ENCODE assay signal across 10 cellular contexts in genomic region chr22:30291334-30291892, GRCh38. TPM values are rescaled to one million over a fixed set of nuclear protein-coding genes. Genes with fewer than 3 reads are reported as not detected.
DNase-seq lines count a peak whose midpoint lies in the region; ATAC-seq and TF ChIP-seq lines count a peak whose summit lies in the region.
"Had no signal": no experiment of that assay in that cellular context is flagged by ENCODE, and none has a peak within 500 bp of the region (broad histone marks: within the 10 kb centered on the region; RNA-seq: fewer than 3 reads in every experiment).

No MANE protein-coding gene starts in this region.

- no peak for TF ChIP-seq POLR2A in transverse colon (IDR thresholded peaks at IDR 0.05)

- DNase-seq in activated naive CD4-positive, alpha-beta T cell treated with anti-CD3 and anti-CD28 coated beads, Interleukin-2, amount 10 ng/mL, durations not matched to agents 7 days and 5 days: no peak
- no peak for DNase-seq in activated naive CD4-positive, alpha-beta T cell treated with anti-CD3 and anti-CD28 coated beads, Interleukin-2, amount 50 U/mL, for 16 hours
- DNase-seq in naive thymus-derived CD4-positive, alpha-beta T cell: no peak
- no peak for DNase-seq in transverse colon
- no peak for DNase-seq in GF-D8 (lab: John Stamatoyannopoulos, UW)
- DNase-seq in activated effector memory CD4-positive, alpha-beta T cell treated with anti-CD3 and anti-CD28 coated beads, Interleukin-2, amount 50 U/mL, for 16 hours: no peak

- H3K36me3 ChIP-seq in naive thymus-derived CD4-positive, alpha-beta T cell (ENCODE audit: control insufficient read depth in 2 of 3, insufficient read depth in 3 of 3, low read length in 3 of 3): peaks cover 0 to 52% (median 19%) of the 10 kb centered on the region in 3 experiments
- H3K36me3 ChIP-seq in transverse colon: peaks cover 0 to 35% (median 16%) of the 10 kb centered on the region in 4 donors

- peaks cover 70% of the 10 kb centered on the region for H3K4me1 Mint-ChIP-seq in activated naive CD4-positive, alpha-beta T cell treated with anti-CD3 and anti-CD28 coated beads, Interleukin-2, amount 10 ng/mL, durations not matched to agents 7 days and 5 days
- peaks cover 16 to 71% (median 57%) of the 10 kb centered on the region in 7 donors for H3K4me1 Mint-ChIP-seq in naive thymus-derived CD4-positive, alpha-beta T cell

- TF ChIP-seq CTCF in transverse colon (IDR thresholded peaks at IDR 0.05): no peak

- 91% methylated on average over 9 of the region's 9 CpGs; no CpG with 5 or more reads in 1 of the 2 donors for WGBS in transverse colon (ENCODE audit: low coverage in 1 of 2), 2 donors

- H3K27me3 ChIP-seq in naive thymus-derived CD4-positive, alpha-beta T cell (ENCODE audit: control insufficient read depth in 2 of 2, insufficient read depth in 2 of 2, low read length in 2 of 2): no peaks in the 10 kb centered on the region
- no peaks in the 10 kb centered on the region for H3K27me3 ChIP-seq in transverse colon

- no peaks in the 10 kb centered on the region for H3K9me3 ChIP-seq in naive thymus-derived CD4-positive, alpha-beta T cell (ENCODE audit: control insufficient read depth in 2 of 3, low read length in 3 of 3)
- no peaks in the 10 kb centered on the region for H3K9me3 ChIP-seq in transverse colon

- intact Hi-C loops in naive thymus-derived CD4-positive, alpha-beta T cell (cut with micrococcal nuclease): no loop called here
- intact Hi-C loops in transverse colon (cut with DNase I; ENCODE audit: low total_unique reads): no loop called here

- no peak for ATAC-seq in naive thymus-derived CD4-positive, alpha-beta T cell
- no peak for ATAC-seq in GM21528 (IDR thresholded peaks at IDR 0.05; ENCODE audit: low FRiP score, unreplicated experiment)
- ATAC-seq: GM12878 had no signal

- no peak overlapping the region for H3K4me3 ChIP-seq in naive thymus-derived CD4-positive, alpha-beta T cell (ENCODE audit: low read length)
- H3K4me3 ChIP-seq in transverse colon: no peak overlapping the region
- H3K4me3 ChIP-seq: GM12878 had no signal

- no peaks in the 10 kb centered on the region for H3K9me3 Mint-ChIP-seq in activated naive CD4-positive, alpha-beta T cell treated with anti-CD3 and anti-CD28 coated beads, Interleukin-2, amount 10 ng/mL, durations not matched to agents 7 days and 5 days
- H3K9me3 Mint-ChIP-seq in naive thymus-derived CD4-positive, alpha-beta T cell: no peaks in the 10 kb centered on the region
- H3K9me3 Mint-ChIP-seq: brain had no signal

- in situ Hi-C loops in transverse colon (cut with MboI; ENCODE audit: low pct_ligation_motif_present in 1 of 4, low pct_unique_long_range_greater_than_20kb in 1 of 4, low sequenced_read_pairs in 3 of 4): loop anchor here in 1 of 4 donors (25.0 kb wide), 1 partner anchor 96 kb away; the partner anchor contains the start of genes RNF215 and SEC14L2

- TF ChIP-seq EP300 in transverse colon (IDR thresholded peaks at IDR 0.05; ENCODE audit: low read depth): no peak

- POLR2A ChIA-PET in naive thymus-derived CD4-positive, alpha-beta T cell (lab: Charles Lee): interaction anchor here (1.3 to 32.8 kb wide), 5 partner anchors 29 to 132 kb away, joined by 6 to 1265 read pairs (median 84); partner anchors contain the start of genes CCDC157, RNF215, SEC14L2 and SF3A1

- peaks cover 29% of the 10 kb centered on the region for H3K36me3 Mint-ChIP-seq in activated naive CD4-positive, alpha-beta T cell treated with anti-CD3 and anti-CD28 coated beads, Interleukin-2, amount 10 ng/mL, durations not matched to agents 7 days and 5 days
- H3K36me3 Mint-ChIP-seq in naive thymus-derived CD4-positive, alpha-beta T cell: peaks cover 3 to 18% (median 8%) of the 10 kb centered on the region in 5 donors

- H3K4me3 Mint-ChIP-seq in activated naive CD4-positive, alpha-beta T cell treated with anti-CD3 and anti-CD28 coated beads, Interleukin-2, amount 10 ng/mL, durations not matched to agents 7 days and 5 days: no peak overlapping the region
- H3K4me3 Mint-ChIP-seq in naive thymus-derived CD4-positive, alpha-beta T cell: peak overlapping the region in 4 of 10 donors; percentile 11 to 92 (median 76)
- H3K4me3 Mint-ChIP-seq: brain had no signal

- CTCF ChIA-PET in activated naive CD4-positive, alpha-beta T cell treated with anti-CD3 and anti-CD28 coated beads, Interleukin-2, amount 10 ng/mL, durations not matched to agents 7 days and 5 days (lab: Charles Lee): interaction anchor here (1.6 to 8.7 kb wide), 5 partner anchors 14 to 97 kb away, joined by 5 to 252 read pairs (median 59); partner anchors contain the start of genes RNF215 and TBC1D10A
- CTCF ChIA-PET in naive thymus-derived CD4-positive, alpha-beta T cell (lab: Charles Lee): interaction anchor here (0.8 to 8.8 kb wide), 7 partner anchors 9 to 97 kb away, joined by 3 to 157 read pairs (median 74); partner anchors contain the start of genes OSM, RNF215 and TBC1D10A

- H3K27ac Mint-ChIP-seq in activated naive CD4-positive, alpha-beta T cell treated with anti-CD3 and anti-CD28 coated beads, Interleukin-2, amount 10 ng/mL, durations not matched to agents 7 days and 5 days: peak overlapping the region; percentile 73
- H3K27ac Mint-ChIP-seq in naive thymus-derived CD4-positive, alpha-beta T cell: peak overlapping the region in 8 of 9 donors; percentile 26 to 95 (median 88)

- H3K27me3 Mint-ChIP-seq in activated naive CD4-positive, alpha-beta T cell treated with anti-CD3 and anti-CD28 coated beads, Interleukin-2, amount 10 ng/mL, durations not matched to agents 7 days and 5 days: no peaks in the 10 kb centered on the region
- H3K27me3 Mint-ChIP-seq in naive thymus-derived CD4-positive, alpha-beta T cell: no peaks in the 10 kb centered on the region
- H3K27me3 Mint-ChIP-seq: brain had no signal

- H3K27ac ChIP-seq in cingulate gyrus (ENCODE audit: low read depth, low read length) (peak overlapping the region; percentile 92), transverse colon (peak overlapping the region; percentile 89 to 93 (median 90))
- peak overlapping the region; percentile 75 for H3K27ac ChIP-seq in naive thymus-derived CD4-positive, alpha-beta T cell (ENCODE audit: low read depth, low read length)

- H3K4me1 ChIP-seq in naive thymus-derived CD4-positive, alpha-beta T cell (ENCODE audit: control insufficient read depth in 2 of 2, insufficient read depth in 2 of 2, low read length in 2 of 2): peaks cover 27 to 42% of the 10 kb centered on the region in 2 donors
- peaks cover 27 to 41% (median 34%) of the 10 kb centered on the region in 4 donors for H3K4me1 ChIP-seq in transverse colon

RNA-seq across cellular contexts. Expression of gene CASTOR1, which starts 2.1 kb away (rescaled TPM):
- total RNA-seq in naive thymus-derived CD4-positive, alpha-beta T cell: 10 to 100 TPM; 12.4 to 21.3 (median 17.9) TPM
- polyA plus RNA-seq in naive thymus-derived CD4-positive, alpha-beta T cell: 10 to 100 TPM; 19.0 to 43.0 TPM
- 1 to 10 TPM in 2 of 4 donors, not detected in 2; 5.6 to 6.8 TPM for total RNA-seq in transverse colon

RNA-seq across cellular contexts. Expression of gene OSM, which starts 24.8 kb away (rescaled TPM):
- total RNA-seq in naive thymus-derived CD4-positive, alpha-beta T cell: 100 to 1,000 TPM in 1 of 5 experiments, 10 to 100 TPM in 2, 1 to 10 TPM in 1, under 1 TPM in 1; 0.49 to 158 (median 46.0) TPM
- polyA plus RNA-seq in naive thymus-derived CD4-positive, alpha-beta T cell: 1 to 10 TPM; 2.0 to 6.3 TPM
- not detected for total RNA-seq in transverse colon

RNA-seq across cellular contexts. Expression of gene TBC1D10A, which starts 35.3 kb away (rescaled TPM):
- total RNA-seq in naive thymus-derived CD4-positive, alpha-beta T cell: 10 to 100 TPM; 47.2 to 73.8 (median 70.9) TPM
- polyA plus RNA-seq in naive thymus-derived CD4-positive, alpha-beta T cell: 10 to 100 TPM; 62.6 to 84.7 TPM
- total RNA-seq in transverse colon: 10 to 100 TPM; 27.9 to 72.2 (median 45.7) TPM

RNA-seq across cellular contexts. Expression of gene LIF, which starts 44.9 kb away (rescaled TPM):
- 100 to 1,000 TPM in 1 of 5 experiments, under 1 TPM in 2, not detected in 2; 0.64 to 260 (median 0.98) TPM for total RNA-seq in naive thymus-derived CD4-positive, alpha-beta T cell
- not detected for polyA plus RNA-seq in naive thymus-derived CD4-positive, alpha-beta T cell
- 1 to 10 TPM; 4.0 to 5.2 (median 4.4) TPM for total RNA-seq in transverse colon
